Comparison of ENCODE assay signal across 16 cellular contexts in genomic region chr6:25777856-25778649, GRCh38. TPM values are rescaled to one million over a fixed set of nuclear protein-coding genes. Genes with fewer than 3 reads are reported as not detected.
A peak's percentile ranks its signal among the peaks of the same experiment; 100 is the strongest.
DNase-seq lines count a peak whose midpoint lies in the region; ATAC-seq and FAIRE-seq lines count a peak whose summit lies in the region.
"Had no signal": no experiment of that assay in that cellular context is flagged by ENCODE, and none has a peak within 500 bp of the region (broad histone marks: within the 10 kb centered on the region; RNA-seq: fewer than 3 reads in every experiment).

No MANE protein-coding gene starts in this region.

- intact Hi-C loops in activated CD4-positive, alpha-beta T cell treated with anti-CD3 and anti-CD28 coated beads, Interleukin-2, amount 10 ng/mL, durations not matched to agents 24 days and 14 days (cut with micrococcal nuclease): no loop called here

- peak; percentile 38 for FAIRE-seq in RCC 7860 (lab: Jason Lieb, UNC)
- FAIRE-seq: GM12892 had no signal

- peaks cover 3% of the 10 kb centered on the region for H3K27me3 Mint-ChIP-seq in activated CD4-positive, alpha-beta T cell treated with anti-CD3 and anti-CD28 coated beads, Interleukin-2, amount 10 ng/mL, durations not matched to agents 24 days and 14 days
- H3K27me3 Mint-ChIP-seq in activated T-cell treated with anti-CD3 and anti-CD28 coated beads, Interleukin-2, amount 50 U/mL, for 72 hours (ENCODE audit: low read depth): peaks cover 7% of the 10 kb centered on the region

- peak overlapping the region; percentile 12 for H3K27ac Mint-ChIP-seq in activated CD4-positive, alpha-beta T cell treated with anti-CD3 and anti-CD28 coated beads, Interleukin-2, amount 10 ng/mL, durations not matched to agents 24 days and 14 days
- H3K27ac Mint-ChIP-seq in activated T-cell treated with anti-CD3 and anti-CD28 coated beads, Interleukin-2, amount 50 U/mL, for 72 hours: peak overlapping the region; percentile 61
- H3K27ac Mint-ChIP-seq: CD8-positive, alpha-beta memory T cell; GM23338 had no signal

- no peaks in the 10 kb centered on the region for H3K9me3 Mint-ChIP-seq in activated CD4-positive, alpha-beta T cell treated with anti-CD3 and anti-CD28 coated beads, Interleukin-2, amount 10 ng/mL, durations not matched to agents 24 days and 14 days
- H3K9me3 Mint-ChIP-seq in activated T-cell treated with anti-CD3 and anti-CD28 coated beads, Interleukin-2, amount 50 U/mL, for 72 hours: no peaks in the 10 kb centered on the region
- H3K9me3 Mint-ChIP-seq: CD8-positive, alpha-beta memory T cell; GM23338 had no signal

- peak; percentile 69 to 78 for ATAC-seq in activated T-cell treated with anti-CD3 and anti-CD28 coated beads, Interleukin-2, amount 50 U/mL, for 72 hours (replicated peaks in 1 of 2)
- ATAC-seq: GM23338 had no signal

- no peak for DNase-seq in activated CD4-positive, alpha-beta T cell treated with anti-CD3 and anti-CD28 coated beads, Interleukin-2, amount 10 ng/mL, durations not matched to agents 24 days and 14 days
- no peak for DNase-seq in activated CD4-positive, alpha-beta T cell treated with anti-CD3 and anti-CD28 coated beads for 48 hours
- no peak for DNase-seq in activated T-cell treated with anti-CD3 and anti-CD28 coated beads, Interleukin-2, amount 50 U/mL, for 72 hours
- DNase-seq in activated T-cell treated with anti-CD3 and anti-CD28 coated beads for 4 hours (no peak), RCC 7860 (ENCODE audit: low spot score) (no peak), foreskin melanocyte (peak; percentile 64), HuH-7 (ENCODE audit: low spot score) (no peak)
- DNase-seq: 8988T; AML-193; Caco-2; CD8-positive, alpha-beta memory T cell; DND-41; GDM1; H7 had no signal

- peaks cover 17% of the 10 kb centered on the region for H3K4me1 Mint-ChIP-seq in activated CD4-positive, alpha-beta T cell treated with anti-CD3 and anti-CD28 coated beads, Interleukin-2, amount 10 ng/mL, durations not matched to agents 24 days and 14 days
- H3K4me1 Mint-ChIP-seq in activated T-cell treated with anti-CD3 and anti-CD28 coated beads, Interleukin-2, amount 50 U/mL, for 72 hours (ENCODE audit: low read depth): peaks cover 25% of the 10 kb centered on the region
- H3K4me1 Mint-ChIP-seq: CD8-positive, alpha-beta memory T cell; GM23338 had no signal

- H3K4me3 Mint-ChIP-seq in activated CD4-positive, alpha-beta T cell treated with anti-CD3 and anti-CD28 coated beads, Interleukin-2, amount 10 ng/mL, durations not matched to agents 24 days and 14 days: no peak overlapping the region
- peak overlapping the region; percentile 38 to 53 for H3K4me3 Mint-ChIP-seq in activated T-cell treated with anti-CD3 and anti-CD28 coated beads, Interleukin-2, amount 50 U/mL, for 72 hours
- H3K4me3 Mint-ChIP-seq: CD8-positive, alpha-beta memory T cell; GM23338 had no signal

- no peaks in the 10 kb centered on the region for H3K36me3 Mint-ChIP-seq in activated CD4-positive, alpha-beta T cell treated with anti-CD3 and anti-CD28 coated beads, Interleukin-2, amount 10 ng/mL, durations not matched to agents 24 days and 14 days (ENCODE audit: low read depth)
- H3K36me3 Mint-ChIP-seq in activated T-cell treated with anti-CD3 and anti-CD28 coated beads, Interleukin-2, amount 50 U/mL, for 72 hours (ENCODE audit: insufficient read depth in 2 of 2): peaks cover 0 to 2% of the 10 kb centered on the region in 2 donors
- H3K36me3 Mint-ChIP-seq: CD8-positive, alpha-beta memory T cell had no signal

RNA-seq across cellular contexts. Expression of gene SLC17A4, which starts 23.5 kb away (rescaled TPM):
- total RNA-seq in activated CD4-positive, alpha-beta T cell treated with anti-CD3 and anti-CD28 coated beads, Interleukin-2, amount 10 ng/mL, durations not matched to agents 24 days and 14 days: not detected in 2 replicates
- total RNA-seq in activated T-cell treated with anti-CD3 and anti-CD28 coated beads, Interleukin-2, amount 50 U/mL, for 72 hours: not detected
- total RNA-seq: CD8-positive, alpha-beta memory T cell; GM23338; H7 had no signal

RNA-seq across cellular contexts. Expression of gene SLC17A1, which starts 53.8 kb away (rescaled TPM):
- 0.28 TPM in 1 of 2 replicates, not detected in the other for total RNA-seq in activated CD4-positive, alpha-beta T cell treated with anti-CD3 and anti-CD28 coated beads, Interleukin-2, amount 10 ng/mL, durations not matched to agents 24 days and 14 days
- total RNA-seq in activated T-cell treated with anti-CD3 and anti-CD28 coated beads, Interleukin-2, amount 50 U/mL, for 72 hours: under 1 TPM in 1 of 2 donors, not detected in 1; 0.29 TPM
- total RNA-seq: Caco-2; CD8-positive, alpha-beta memory T cell; GM23338; H7 had no signal
